In the genomic region with DNA sequence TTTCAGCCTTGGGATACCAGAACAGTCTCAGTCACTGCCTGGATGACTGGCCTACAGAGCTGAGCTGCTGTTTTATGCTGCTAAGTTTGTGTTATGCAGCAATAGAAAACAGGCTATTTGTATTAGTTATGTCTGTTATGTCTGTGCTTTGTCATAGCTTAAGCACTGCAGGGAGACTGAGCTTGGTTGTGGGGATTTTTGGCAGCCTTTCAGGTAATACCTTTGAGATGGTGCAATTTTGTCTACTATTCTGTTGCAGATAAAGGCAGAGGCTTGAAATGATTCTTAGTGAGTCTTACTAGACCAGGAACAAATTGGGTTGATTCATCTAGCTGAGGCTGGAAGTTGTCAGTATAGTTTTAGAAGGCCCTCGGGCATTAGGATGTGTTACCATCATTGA, we compare ENCODE assay signal across 17 cellular contexts.
"Had no signal": no experiment of that assay in that cellular context is flagged by ENCODE, and none has a peak within 500 bp of the region (broad histone marks: within the 10 kb centered on the region; RNA-seq: fewer than 3 reads in every experiment).

No MANE protein-coding gene starts in this region.

- H3K4me1 ChIP-seq: tibial artery, uterus had no signal

- DNase-seq: activated B cell treated with CpG ODN at 0.5 μM for 24 hours; activated CD4-positive, alpha-beta memory T cell treated with anti-CD3 and anti-CD28 coated beads, Interleukin-2, amount 10 ng/mL, durations not matched to agents 7 days and 5 days; activated CD4-positive, alpha-beta T cell treated with anti-CD3 and anti-CD28 coated beads for 48 hours; activated CD8-positive, alpha-beta memory T cell treated with anti-CD3 and anti-CD28 coated beads, Interleukin-2, amount 10 ng/mL, durations not matched to agents 7 days and 5 days; activated naive CD8-positive, alpha-beta T cell treated with anti-CD3 and anti-CD28 coated beads for 36 hours; brain microvascular endothelial cell; erythroblast; hippocampal formation; islet precursor cell; occipital lobe; stimulated activated CD4-positive, alpha-beta T cell treated with anti-CD3 and anti-CD28 coated beads, Interleukin-12 subunit alpha, Interleukin-12 subunit beta, amount 100 ng/mL, for 4 hours; stimulated activated CD4-positive, alpha-beta T cell treated with anti-CD3 and anti-CD28 coated beads, Interleukin-1b, Interleukin-23, amount 100 ng/mL, for 48 hours; stimulated activated naive CD8-positive, alpha-beta T cell treated with anti-CD3 and anti-CD28 coated beads, Interleukin-15, Interleukin-2, amounts not matched to agents 100 U/mL and 50 U/mL, for 24 hours; tibial artery; uterus had no signal

- H3K4me3 ChIP-seq: coronary artery, lung, tibial artery, uterus had no signal

- H3K36me3 ChIP-seq: brain microvascular endothelial cell, tibial artery, uterus had no signal

- H3K27me3 ChIP-seq: brain microvascular endothelial cell, uterus had no signal

- H3K27ac ChIP-seq: brain microvascular endothelial cell, coronary artery, tibial artery, uterus had no signal

- H3K9me3 ChIP-seq: tibial artery, uterus had no signal
